21 cellular contexts compared by ENCODE assay signal in the genomic region with DNA sequence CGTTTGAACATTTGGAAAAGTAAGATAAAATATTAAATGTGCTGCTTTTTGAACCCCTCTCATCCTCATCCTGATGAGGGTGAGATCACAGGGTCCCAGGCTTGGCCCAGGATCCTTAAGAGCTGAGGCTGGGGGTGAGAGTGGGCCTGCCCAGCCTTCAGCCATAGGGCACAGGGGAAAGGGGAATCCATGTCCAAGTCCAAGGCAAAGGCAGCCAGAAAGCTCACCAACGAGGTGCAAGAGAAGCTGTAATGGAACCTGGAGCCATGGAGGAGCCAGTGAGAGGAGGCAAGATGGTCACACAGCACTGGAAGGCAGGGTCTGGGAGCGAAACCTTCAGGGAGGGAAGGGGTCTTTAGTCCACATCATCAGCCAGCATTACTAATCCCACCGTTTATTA.
DNase-seq lines count a peak whose midpoint lies in the region; ATAC-seq, FAIRE-seq and TF ChIP-seq lines count a peak whose summit lies in the region.
"Had no signal": no experiment of that assay in that cellular context is flagged by ENCODE, and none has a peak within 500 bp of the region (broad histone marks: within the 10 kb centered on the region; RNA-seq: fewer than 3 reads in every experiment).

No MANE protein-coding gene starts in this region.

- peaks cover 0 to 26% (median 8%) of the 10 kb centered on the region in 9 donors for H3K27me3 ChIP-seq in heart left ventricle
- no peaks in the 10 kb centered on the region for H3K27me3 ChIP-seq in bronchial epithelial cell (ENCODE audit: control insufficient read depth, insufficient read depth, low read length)
- H3K27me3 ChIP-seq in vagina = no peaks in the 10 kb centered on the region

- H3K9me3 Mint-ChIP-seq in osteocyte (ENCODE audit: unreplicated experiment) = peaks cover 4% of the 10 kb centered on the region

- H3K4me1 Mint-ChIP-seq in osteocyte (ENCODE audit: unreplicated experiment) = no peaks in the 10 kb centered on the region
- H3K4me1 Mint-ChIP-seq: CD4-positive, alpha-beta memory T cell had no signal

- peaks cover 32% of the 10 kb centered on the region for H3K27me3 Mint-ChIP-seq in osteocyte (ENCODE audit: unreplicated experiment)

- TF ChIP-seq CTCF in heart left ventricle (IDR thresholded peaks at IDR 0.05) (no peak), bronchial epithelial cell (IDR thresholded peaks at IDR 0.05; ENCODE audit: insufficient read depth, low read length, severe bottlenecking) (no peak), osteocyte (IDR thresholded peaks at IDR 0.05) (no peak), vagina (IDR thresholded peaks at IDR 0.05) (no peak)

- H3K9me3 ChIP-seq in heart left ventricle = peaks cover 0 to 14% (median 2%) of the 10 kb centered on the region in 12 donors
- no peaks in the 10 kb centered on the region for H3K9me3 ChIP-seq in vagina

- ATAC-seq in heart left ventricle = no peak
- no peak for ATAC-seq in HG02852 (IDR thresholded peaks at IDR 0.05; ENCODE audit: unreplicated experiment)
- ATAC-seq: HCT116 had no signal

- peak; percentile 18 for FAIRE-seq in bronchial epithelial cell (lab: Jason Lieb, UNC)
- FAIRE-seq: GM12891, GM18507, H1 had no signal

- WGBS in heart left ventricle, 4 donors = 54 to 72% (median 65%) methylated on average over 4 of the region's 4 CpGs

- H3K27ac ChIP-seq in heart left ventricle (no peak overlapping the region), vagina (no peak overlapping the region)
- H3K27ac ChIP-seq: GM23248 had no signal

- H3K4me3 Mint-ChIP-seq in osteocyte (ENCODE audit: unreplicated experiment) = no peak overlapping the region
- H3K4me3 Mint-ChIP-seq: CD4-positive, alpha-beta memory T cell had no signal

- intact Hi-C loops in cardiac septum (cut with DNase I) (no loop called here), heart left ventricle (cut with DNase I) (no loop called here), vagina (cut with DNase I) (no loop called here)

- H3K4me3 ChIP-seq in heart left ventricle (no peak overlapping the region), bronchial epithelial cell (ENCODE audit: low read depth, low read length) (no peak overlapping the region), vagina (no peak overlapping the region)
- H3K4me3 ChIP-seq: GM23248 had no signal

- no peak overlapping the region for H3K27ac Mint-ChIP-seq in osteocyte (ENCODE audit: unreplicated experiment)
- H3K27ac Mint-ChIP-seq: CD4-positive, alpha-beta memory T cell had no signal

- H3K4me1 ChIP-seq in heart left ventricle (no peaks in the 10 kb centered on the region), vagina (no peaks in the 10 kb centered on the region)

- no peaks in the 10 kb centered on the region for H3K36me3 ChIP-seq in heart left ventricle
- H3K36me3 ChIP-seq in bronchial epithelial cell (ENCODE audit: control insufficient read depth, insufficient read depth, low read length) = no peaks in the 10 kb centered on the region
- no peaks in the 10 kb centered on the region for H3K36me3 ChIP-seq in vagina

- peak; percentile 14 for DNase-seq in cardiac septum (ENCODE audit: low spot score)
- no peak for DNase-seq in heart left ventricle
- DNase-seq in bronchial epithelial cell (ENCODE audit: low read depth) = no peak
- DNase-seq in osteocyte (ENCODE audit: extremely low spot score, unreplicated experiment) = peak; percentile 40
- DNase-seq in vagina (ENCODE audit: extremely low spot score in 2 of 2) = peak; percentile 34 to 42
- DNase-seq in SKM-1 (lab: John Stamatoyannopoulos, UW; ENCODE audit: unreplicated experiment) = no peak
- DNase-seq: 8988T; C1 segment of cervical spinal cord; Calu3; CD4-positive, alpha-beta memory T cell; COR-L47; DMS53; DMS79 treated with DMSO at 0.1 percent for 48 hours; GF-D8; GM23248; H7 had no signal

- H3K36me3 Mint-ChIP-seq in osteocyte (ENCODE audit: unreplicated experiment) = no peaks in the 10 kb centered on the region
- H3K36me3 Mint-ChIP-seq: CD4-positive, alpha-beta memory T cell had no signal

- TF ChIP-seq POLR2A in heart left ventricle (IDR thresholded peaks at IDR 0.05) (no peak), vagina (IDR thresholded peaks at IDR 0.05) (no peak)

Comparison
In these comparisons a context has a peak if more than half of its experiments do, and no peak if none do; other contexts are left out.
1. DNase-seq: peak in cardiac septum (single experiment), osteocyte (single experiment) and vagina (2 of 2); none in heart left ventricle (0 of 5), bronchial epithelial cell (single experiment) and SKM-1 (single experiment).